Comparison of ENCODE assay signal across 14 cellular contexts in genomic region chr4:81084029-81084428, GRCh38. TPM values are rescaled to one million over a fixed set of nuclear protein-coding genes. Genes with fewer than 3 reads are reported as not detected.
DNase-seq lines count a peak whose midpoint lies in the region; ATAC-seq and TF ChIP-seq lines count a peak whose summit lies in the region.
"Had no signal": no experiment of that assay in that cellular context is flagged by ENCODE, and none has a peak within 500 bp of the region (broad histone marks: within the 10 kb centered on the region; RNA-seq: fewer than 3 reads in every experiment).

No MANE protein-coding gene starts in this region.

- peaks cover 0 to 7% (median 0%) of the 10 kb centered on the region in 5 donors for H3K27me3 Mint-ChIP-seq in naive thymus-derived CD8-positive, alpha-beta T cell

- POLR2A ChIA-PET in naive thymus-derived CD8-positive, alpha-beta T cell (lab: Charles Lee): no interaction called here

- H3K9me3 Mint-ChIP-seq in naive thymus-derived CD8-positive, alpha-beta T cell: peaks cover 0 to 10% (median 4%) of the 10 kb centered on the region in 9 donors
- H3K9me3 Mint-ChIP-seq: central memory CD8-positive, alpha-beta T cell had no signal

- no peak overlapping the region for H3K4me3 Mint-ChIP-seq in naive thymus-derived CD8-positive, alpha-beta T cell
- H3K4me3 Mint-ChIP-seq: activated T-helper 1 cell treated with anti-CD3 and anti-CD28 coated beads, Interleukin-12 subunit alpha, Interleukin-12 subunit beta, Interleukin-2, Interleukin-4 antibody, amounts not matched to agents 30 ng/mL and 10 ng/mL and 1 ng/mL, durations not matched to agents 14 hours and 24 hours and 36 hours; central memory CD8-positive, alpha-beta T cell had no signal

- no peak for ATAC-seq in GM19035 (IDR thresholded peaks at IDR 0.05; ENCODE audit: unreplicated experiment)
- no peak for ATAC-seq in naive thymus-derived CD8-positive, alpha-beta T cell

- peaks cover 0 to 5% (median 0%) of the 10 kb centered on the region in 3 donors for H3K36me3 Mint-ChIP-seq in naive thymus-derived CD8-positive, alpha-beta T cell

- no peaks in the 10 kb centered on the region for H3K4me1 Mint-ChIP-seq in naive thymus-derived CD8-positive, alpha-beta T cell
- H3K4me1 Mint-ChIP-seq: central memory CD8-positive, alpha-beta T cell had no signal

- TF ChIP-seq CTCF in WI38 (IDR thresholded peaks at IDR 0.05; ENCODE audit: low read depth, low read length): peak; percentile 28; the same call in 1 of the 2 replicates

- peak; percentile 71 for DNase-seq in DMS153 (lab: John Stamatoyannopoulos, UW)
- peak; percentile 49 for DNase-seq in LHCN-M2 (ENCODE audit: low read depth)
- peak; percentile 57 for DNase-seq in kidney tubule cell (ENCODE audit: low spot score)
- no peak for DNase-seq in putamen (ENCODE audit: low spot score)
- DNase-seq in stimulated activated CD4-positive, alpha-beta T cell treated with anti-CD3 and anti-CD28 coated beads, Interleukin-4, amount 100 ng/mL, for 1 hour: no peak
- DNase-seq in naive thymus-derived CD8-positive, alpha-beta T cell: no peak
- DNase-seq: NCI-H187 treated with DMSO at 0.1 percent for 48 hours had no signal

- H3K4me3 ChIP-seq in WI38 (ENCODE audit: low read depth, low read length): no peak overlapping the region
- H3K4me3 ChIP-seq: lung, tibial nerve had no signal

- H3K27ac Mint-ChIP-seq in naive thymus-derived CD8-positive, alpha-beta T cell: no peak overlapping the region
- H3K27ac Mint-ChIP-seq: activated T-helper 1 cell treated with anti-CD3 and anti-CD28 coated beads, Interleukin-12 subunit alpha, Interleukin-12 subunit beta, Interleukin-2, Interleukin-4 antibody, amounts not matched to agents 30 ng/mL and 10 ng/mL and 1 ng/mL, durations not matched to agents 14 hours and 24 hours and 36 hours had no signal

RNA-seq across cellular contexts. Expression of gene BMP3, which starts 53.5 kb away (rescaled TPM):
- total RNA-seq in LHCN-M2 (2014; rRNA removed): under 0.01 and 0.17 TPM in 2 replicates
- 0.02 TPM for polyA plus RNA-seq in LHCN-M2 (2012)
- not detected for total RNA-seq in naive thymus-derived CD8-positive, alpha-beta T cell
- polyA plus RNA-seq in naive thymus-derived CD8-positive, alpha-beta T cell: under 1 TPM in 1 of 3 donors, not detected in 2; 0.03 TPM
- total RNA-seq: activated T-helper 1 cell treated with anti-CD3 and anti-CD28 coated beads, Interleukin-12 subunit alpha, Interleukin-12 subunit beta, Interleukin-2, Interleukin-4 antibody, amounts not matched to agents 30 ng/mL and 10 ng/mL and 1 ng/mL, durations not matched to agents 14 hours and 24 hours and 36 hours; glomerular endothelial cell had no signal

Comparison
In these comparisons a context has a peak if more than half of its experiments do, and no peak if none do; other contexts are left out.
1. DNase-seq: peak in DMS153 (single experiment), LHCN-M2 (single experiment) and kidney tubule cell (single experiment); none in putamen (single experiment), stimulated activated CD4-positive, alpha-beta T cell treated with anti-CD3 and anti-CD28 coated beads, Interleukin-4, amount 100 ng/mL, for 1 hour (single experiment) and naive thymus-derived CD8-positive, alpha-beta T cell (0 of 10).